Comparison of ENCODE assay signal across 17 cellular contexts in the genomic region with DNA sequence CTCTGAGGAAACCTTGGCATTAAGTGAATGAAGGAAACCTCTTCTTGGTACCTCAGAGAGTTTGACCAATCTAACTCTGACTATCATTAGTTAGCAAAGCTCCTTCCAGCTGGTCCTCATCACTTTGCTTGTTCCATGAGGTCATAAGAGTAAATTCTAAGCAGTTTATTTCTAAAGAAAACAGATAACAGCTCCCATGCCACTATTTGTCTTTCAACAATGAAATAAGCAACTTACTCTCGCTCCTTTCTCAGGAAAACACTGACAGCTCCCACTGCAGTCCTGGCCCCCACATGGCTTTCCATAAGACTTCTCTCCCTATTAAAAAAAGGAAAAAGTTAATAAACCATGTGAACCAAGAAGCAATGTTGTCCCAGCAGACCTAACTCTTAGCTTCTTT.
DNase-seq lines count a peak whose midpoint lies in the region; ATAC-seq and TF ChIP-seq lines count a peak whose summit lies in the region.
"Had no signal": no experiment of that assay in that cellular context is flagged by ENCODE, and none has a peak within 500 bp of the region (broad histone marks: within the 10 kb centered on the region; RNA-seq: fewer than 3 reads in every experiment).

No MANE protein-coding gene starts in this region.

- POLR2A ChIA-PET in PC-3 (lab: Charles Lee; ENCODE audit: unreplicated experiment): no interaction called here

- H3K14ac ChIP-seq in mesenchymal stem cell (ENCODE audit: low read length in 2 of 2): no peak overlapping the region

- no peaks in the 10 kb centered on the region for H3K79me2 ChIP-seq in PC-3 (ENCODE audit: low read length)
- no peaks in the 10 kb centered on the region for H3K79me2 ChIP-seq in smooth muscle cell (ENCODE audit: low read depth)
- H3K79me2 ChIP-seq in MM.1S (ENCODE audit: low read length): no peaks in the 10 kb centered on the region

- no peaks in the 10 kb centered on the region for H3K79me1 ChIP-seq in mesenchymal stem cell (replicated peaks; ENCODE audit: low read length, poor library complexity, severe bottlenecking)

- H3K9ac ChIP-seq in PC-3 (ENCODE audit: low read length) (no peak overlapping the region; the same call in 1 of the 2 replicates), mesenchymal stem cell (ENCODE audit: low read length) (no peak overlapping the region), smooth muscle cell (ENCODE audit: low read depth) (no peak overlapping the region), MM.1S (ENCODE audit: low read length) (no peak overlapping the region)
- H3K9ac ChIP-seq: BLaER1 had no signal

- H3K9me2 ChIP-seq in PC-3 (replicated peaks; ENCODE audit: low read length) (no peaks in the 10 kb centered on the region), MM.1S (replicated peaks; ENCODE audit: insufficient read depth, low read length) (no peaks in the 10 kb centered on the region)

- H4K91ac ChIP-seq in mesenchymal stem cell (ENCODE audit: low read length): no peak overlapping the region

- no peak overlapping the region for H2BK12ac ChIP-seq in mesenchymal stem cell (ENCODE audit: low read length in 2 of 2)

- no peak overlapping the region for H2BK15ac ChIP-seq in mesenchymal stem cell (ENCODE audit: low read depth, poor library complexity, severe bottlenecking)

- ATAC-seq in PC-3: no peak
- no peak for ATAC-seq in GM21381 (IDR thresholded peaks at IDR 0.05; ENCODE audit: unreplicated experiment)
- ATAC-seq: Right ventricle myocardium inferior had no signal

- no peak overlapping the region for H2BK5ac ChIP-seq in mesenchymal stem cell (ENCODE audit: low read depth, low read length, poor library complexity, severe bottlenecking)

- H4K20me1 ChIP-seq in PC-3 (ENCODE audit: low read length) (no peaks in the 10 kb centered on the region), smooth muscle cell (ENCODE audit: low read depth) (no peaks in the 10 kb centered on the region), MM.1S (ENCODE audit: insufficient read depth, low read length) (no peaks in the 10 kb centered on the region)

- H2AFZ ChIP-seq in PC-3 (ENCODE audit: low read length) (no peak overlapping the region), mesenchymal stem cell (ENCODE audit: low read depth, low read length) (no peak overlapping the region), smooth muscle cell (ENCODE audit: low read depth) (no peak overlapping the region), MM.1S (ENCODE audit: low read length) (no peak overlapping the region)

- intact Hi-C loops in PC-3 (cut with micrococcal nuclease) (no loop called here), esophagus muscularis mucosa (cut with DNase I) (no loop called here)

- CTCF ChIA-PET in PC-3 (lab: Charles Lee): no interaction called here

- H3F3A ChIP-seq in PC-3 (ENCODE audit: low read length, unreplicated experiment) (peaks cover 9% of the 10 kb centered on the region), smooth muscle cell (ENCODE audit: low read depth) (peaks cover 4% of the 10 kb centered on the region), MM.1S (ENCODE audit: insufficient read depth, low read length) (no peaks in the 10 kb centered on the region)

- H2AK5ac ChIP-seq in mesenchymal stem cell (ENCODE audit: low read length, severe bottlenecking): no peak overlapping the region

- TF ChIP-seq POLR2A in esophagus muscularis mucosa (IDR thresholded peaks at IDR 0.05; ENCODE audit: low read depth): no peak

- no TSS peak for BruUV-seq in PC-3 (replicated peaks; lab: Mats Ljungman, UMichigan)

- H3K4me1 ChIP-seq in PC-3 (ENCODE audit: insufficient read depth, low read length) (peaks cover 74% of the 10 kb centered on the region), esophagus muscularis mucosa (peaks cover 3 to 46% (median 16%) of the 10 kb centered on the region in 4 donors), mesenchymal stem cell (ENCODE audit: control insufficient read depth, insufficient read depth, low read depth, low read length) (no peaks in the 10 kb centered on the region), smooth muscle cell (ENCODE audit: low read depth) (peaks cover 8% of the 10 kb centered on the region), MM.1S (ENCODE audit: low read length) (no peaks in the 10 kb centered on the region)
- H3K4me1 ChIP-seq: BLaER1 had no signal

- H3K23ac ChIP-seq in mesenchymal stem cell (ENCODE audit: low read length in 2 of 2): no peak overlapping the region

- no peaks in the 10 kb centered on the region for H3K9me3 ChIP-seq in PC-3 (ENCODE audit: low read length)
- no peaks in the 10 kb centered on the region for H3K9me3 ChIP-seq in esophagus muscularis mucosa
- H3K9me3 ChIP-seq in mesenchymal stem cell (ENCODE audit: control insufficient read depth, low read length): no peaks in the 10 kb centered on the region
- H3K9me3 ChIP-seq in smooth muscle cell (replicated peaks; ENCODE audit: low read depth): no peaks in the 10 kb centered on the region
- no peaks in the 10 kb centered on the region for H3K9me3 ChIP-seq in MM.1S (replicated peaks; ENCODE audit: insufficient read depth, low read length)
- H3K9me3 ChIP-seq: BLaER1, Caco-2, SJSA1 had no signal

- DNase-seq in PC-3 (no peak), esophagus muscularis mucosa (ENCODE audit: extremely low spot score) (no peak), mesenchymal stem cell (peak; percentile 32), smooth muscle cell (lab: John Stamatoyannopoulos, UW; ENCODE audit: unreplicated experiment) (no peak), MM.1S (no peak), SK-N-DZ (ENCODE audit: low spot score) (no peak)
- DNase-seq: ACHN; Caco-2; CD4-positive, alpha-beta T cell; DMS 273 treated with DMSO at 0.1 percent for 48 hours; KG1; MV-4-11; NCI-H526 had no signal

- H3K27me3 ChIP-seq in PC-3 (ENCODE audit: low read length) (no peaks in the 10 kb centered on the region), esophagus muscularis mucosa (no peaks in the 10 kb centered on the region), mesenchymal stem cell (ENCODE audit: control insufficient read depth in 1 of 2, insufficient read depth in 1 of 2, low read length in 2 of 2) (peaks cover 0 to 32% of the 10 kb centered on the region in 2 experiments), smooth muscle cell (ENCODE audit: low read depth) (no peaks in the 10 kb centered on the region), MM.1S (replicated peaks; ENCODE audit: insufficient read depth, low read length) (no peaks in the 10 kb centered on the region)
- H3K27me3 ChIP-seq: SJSA1 had no signal

- TF ChIP-seq CTCF in PC-3 (conservative IDR thresholded peaks at IDR 0.05; ENCODE audit: low read depth, low read length): no peak
- TF ChIP-seq CTCF in esophagus muscularis mucosa (IDR thresholded peaks at IDR 0.05): no peak
- TF ChIP-seq CTCF in smooth muscle cell (IDR thresholded peaks at IDR 0.05; ENCODE audit: borderline replicate concordance, insufficient read depth, poor library complexity, severe bottlenecking): no peak
- TF ChIP-seq CTCF in MM.1S (IDR thresholded peaks at IDR 0.05; ENCODE audit: low read length): no peak

- H4K8ac ChIP-seq in mesenchymal stem cell (ENCODE audit: low read length): no peak overlapping the region

- no peaks in the 10 kb centered on the region for H3K36me3 ChIP-seq in PC-3 (ENCODE audit: low read depth, low read length)
- H3K36me3 ChIP-seq in esophagus muscularis mucosa: no peaks in the 10 kb centered on the region
- H3K36me3 ChIP-seq in mesenchymal stem cell (ENCODE audit: control insufficient read depth in 1 of 2, insufficient read depth in 2 of 2, low read depth in 1 of 2, low read length in 2 of 2): no peaks in the 10 kb centered on the region
- no peaks in the 10 kb centered on the region for H3K36me3 ChIP-seq in smooth muscle cell (ENCODE audit: low read depth)
- no peaks in the 10 kb centered on the region for H3K36me3 ChIP-seq in MM.1S (replicated peaks; ENCODE audit: insufficient read depth, low read length)
- H3K36me3 ChIP-seq: BLaER1, SJSA1 had no signal

- no peak overlapping the region for H3K4me3 ChIP-seq in PC-3 (ENCODE audit: low read length)
- no peak overlapping the region for H3K4me3 ChIP-seq in esophagus muscularis mucosa
- H3K4me3 ChIP-seq in mesenchymal stem cell (ENCODE audit: insufficient read depth in 1 of 2, low read depth in 1 of 2, low read length in 2 of 2): no peak overlapping the region
- no peak overlapping the region for H3K4me3 ChIP-seq in smooth muscle cell
- no peak overlapping the region for H3K4me3 ChIP-seq in MM.1S (ENCODE audit: low read length)
- H3K4me3 ChIP-seq: BLaER1, SJSA1 had no signal

- no peak overlapping the region for H3K4ac ChIP-seq in mesenchymal stem cell (ENCODE audit: low read depth in 1 of 2, low read length in 2 of 2)

- H3K4me2 ChIP-seq in PC-3 (ENCODE audit: low read length): no peak overlapping the region
- H3K4me2 ChIP-seq in mesenchymal stem cell (ENCODE audit: low read length, poor library complexity, severe bottlenecking): no peak overlapping the region
- no peak overlapping the region for H3K4me2 ChIP-seq in smooth muscle cell
- H3K4me2 ChIP-seq in MM.1S (ENCODE audit: low read depth, low read length): no peak overlapping the region
- H3K4me2 ChIP-seq: BLaER1 had no signal

- WGBS in esophagus muscularis mucosa: 80% methylated on average over 1 of the region's 1 CpG
- WGBS in mesenchymal stem cell: 18% methylated on average over 1 of the region's 1 CpG
- WGBS in smooth muscle cell (ENCODE audit: low lambda C conversion rate): 100% methylated on average over 1 of the region's 1 CpG

- H3K18ac ChIP-seq in mesenchymal stem cell (ENCODE audit: low read depth in 1 of 2, low read length in 2 of 2): no peak overlapping the region

- no peak overlapping the region for H2BK120ac ChIP-seq in mesenchymal stem cell (ENCODE audit: low read depth, low read length)

- TF ChIP-seq EP300 in esophagus muscularis mucosa (IDR thresholded peaks at IDR 0.05): no peak

- H3K27ac ChIP-seq in PC-3 (ENCODE audit: low read length) (peak overlapping the region; percentile 98), esophagus muscularis mucosa (replicated peaks in 1 of 4) (peak overlapping the region in 3 of 4 donors; percentile 43 to 69 (median 64)), mesenchymal stem cell (ENCODE audit: low read length, poor library complexity, severe bottlenecking) (no peak overlapping the region), smooth muscle cell (ENCODE audit: low read depth) (peak overlapping the region; percentile 89), MM.1S (ENCODE audit: low read length) (no peak overlapping the region)
- H3K27ac ChIP-seq: BLaER1 had no signal

Comparison
In these comparisons a context has a peak if more than half of its experiments do, and no peak if none do; other contexts are left out.
1. H3K27ac ChIP-seq: peak in PC-3 (single experiment), esophagus muscularis mucosa (3 of 4) and smooth muscle cell (single experiment); none in mesenchymal stem cell (single experiment) and MM.1S (single experiment).